7 cellular contexts compared by ENCODE assay signal in genomic region chr10:53839437-53840039, GRCh38.
A peak's percentile ranks its signal among the peaks of the same experiment; 100 is the strongest.
DNase-seq lines count a peak whose midpoint lies in the region; ATAC-seq lines count a peak whose summit lies in the region.

No MANE protein-coding gene starts in this region.

- no peak for ATAC-seq in HG03159 (IDR thresholded peaks at IDR 0.05; ENCODE audit: unreplicated experiment)

- DNase-seq in HCEC 1CT, result peak; percentile 2
- DNase-seq in NCI-H69 (lab: John Stamatoyannopoulos, UW), result peak; percentile 48
- DNase-seq in dermis blood vessel endothelial cell, result peak; percentile 20
- DNase-seq in pons (ENCODE audit: low spot score), result peak; percentile 57
- DNase-seq in central memory CD4-positive, alpha-beta T cell, result no peak
- DNase-seq in Ammon's horn (ENCODE audit: low spot score), result no peak

Comparison
In these comparisons a context has a peak if more than half of its experiments do, and no peak if none do; other contexts are left out.
1. DNase-seq: peak in HCEC 1CT (single experiment), NCI-H69 (single experiment), dermis blood vessel endothelial cell (single experiment) and pons (single experiment); none in central memory CD4-positive, alpha-beta T cell (single experiment) and Ammon's horn (single experiment).